8 cellular contexts compared by ENCODE assay signal in genomic region chr6:29875734-29876133, GRCh38. TPM values are rescaled to one million over a fixed set of nuclear protein-coding genes. Genes with fewer than 3 reads are reported as not detected.
DNase-seq lines count a peak whose midpoint lies in the region; ATAC-seq, FAIRE-seq and TF ChIP-seq lines count a peak whose summit lies in the region.
"Not testable (repeated sequence)": the region's sequence is repeated elsewhere in the genome, so short reads cannot be mapped to it uniquely, and the experiment has no call there.
"Had no signal": no experiment of that assay in that cellular context is flagged by ENCODE, and none has a peak within 500 bp of the region (broad histone marks: within the 10 kb centered on the region; RNA-seq: fewer than 3 reads in every experiment).

No MANE protein-coding gene starts in this region.

- ATAC-seq in K562: not testable (repeated sequence)

- not testable (repeated sequence) for H3K79me2 ChIP-seq in K562 (ENCODE audit: control insufficient read depth, insufficient read depth, low read length)

- H2AFZ ChIP-seq in K562 (ENCODE audit: low read depth, low read length): not testable (repeated sequence)

- intact Hi-C loops in K562 (cut with micrococcal nuclease): not testable (repeated sequence)

- not testable (repeated sequence) for H4K20me1 ChIP-seq in K562 (replicated peaks; ENCODE audit: control insufficient read depth, insufficient read depth, low read length)

- not testable (repeated sequence) for TF ChIP-seq CTCF in HEK293 (tag by site-specific recombination; IDR thresholded peaks at IDR 0.05); K562 (IDR thresholded peaks at IDR 0.05 in 2 of 3, conservative IDR thresholded peaks at IDR 0.05 in 1 of 3; ENCODE audit: insufficient read depth in 2 of 3, low read depth in 1 of 3, low read length in 3 of 3)

- not testable (repeated sequence) for H3K4me1 ChIP-seq in HEK293 (ENCODE audit: control insufficient read depth, insufficient read depth, low read length); K562 (replicated peaks in 1 of 2; ENCODE audit: control insufficient read depth in 2 of 2, insufficient read depth in 2 of 2, low read length in 2 of 2)

- TF ChIP-seq POLR2A in K562 (conservative IDR thresholded peaks at IDR 0.05): not testable (repeated sequence)

- not testable (repeated sequence) for H3K9me3 ChIP-seq in HEK293 (ENCODE audit: control insufficient read depth, insufficient read depth, low read depth, low read length); K562 (replicated peaks; ENCODE audit: control insufficient read depth, insufficient read depth, low read depth, low read length)

- not testable (repeated sequence) for TF ChIP-seq RAD21 in K562 (CRISPR knock-in tag; conservative IDR thresholded peaks at IDR 0.05 in 1 of 2, IDR thresholded peaks at IDR 0.05 in 1 of 2)

- H3K9ac ChIP-seq in K562 (ENCODE audit: insufficient read depth in 1 of 2, low read depth in 2 of 2, low read length in 2 of 2): not testable (repeated sequence)

- H3K36me3 ChIP-seq in HEK293 (ENCODE audit: control insufficient read depth in 2 of 2, insufficient read depth in 1 of 2, low read length in 2 of 2); K562 (ENCODE audit: control insufficient read depth, insufficient read depth, low read length): not testable (repeated sequence)

- BruUV-seq in K562 (replicated peaks; lab: Mats Ljungman, UMichigan): not testable (repeated sequence)

- CTCF ChIA-PET in HEK293 (lab: Yijun Ruan, JAX): interaction anchor here (0.6 to 0.7 kb wide), 3 partner anchors 23 to 223 kb away, joined by 3 read pairs; no protein-coding TSS in a partner anchor
- CTCF ChIA-PET in K562 (lab: Yijun Ruan, JAX; ENCODE audit: low intra/inter-chr PET ratio): not testable (repeated sequence)

- in situ Hi-C loops in K562 (cut with MboI): not testable (repeated sequence)

- not testable (repeated sequence) for H3K4me2 ChIP-seq in K562 (ENCODE audit: insufficient read depth, low read length)

- not testable (repeated sequence) for DNase-seq in K562 (ENCODE audit: extremely low read depth in 1 of 4, low spot score in 3 of 4)

- WGBS in K562 (ENCODE audit: insufficient coverage, low coverage, missing lambda C conversion rate): 4% methylated on average over 5 of the region's 6 CpGs

- H3K27ac ChIP-seq in HEK293 (ENCODE audit: extremely low read depth, low read depth, low read length); K562 (ENCODE audit: extremely low read depth, low read depth, low read length): not testable (repeated sequence)

- POLR2A ChIA-PET in HEK293 (lab: Yijun Ruan, JAX); K562 (lab: Yijun Ruan, JAX): not testable (repeated sequence)

- not testable (repeated sequence) for H3K4me3 ChIP-seq in HEK293 (ENCODE audit: low read depth, low read length); K562

- FAIRE-seq in K562 (lab: Jason Lieb, UNC): not testable (repeated sequence)

- H3K9me1 ChIP-seq in K562 (ENCODE audit: control insufficient read depth, insufficient read depth, low read length): not testable (repeated sequence)

- not testable (repeated sequence) for H3K27me3 ChIP-seq in K562 (ENCODE audit: control insufficient read depth in 2 of 2, insufficient read depth in 2 of 2, low read length in 2 of 2)

- not testable (repeated sequence) for TF ChIP-seq EP300 in K562 (IDR thresholded peaks at IDR 0.05; ENCODE audit: low read length)

TF ChIP-seq in HEK293, 187 proteins besides CTCF, POLR2A, EP300 and RAD21:
- TF ChIP-seq ZNF626 (tag by site-specific recombination; IDR thresholded peaks at IDR 0.05): peak; percentile 65; the same call in 1 of the 2 replicates

TF ChIP-seq in K562, 482 proteins besides CTCF, POLR2A, EP300 and RAD21:
- TF ChIP-seq TRIM28 (IDR thresholded peaks at IDR 0.05): peak; percentile 74; the same call in 1 of the 2 replicates

RNA-seq across cellular contexts. Expression of gene HLA-G, which starts 48.1 kb away (rescaled TPM):
- total RNA-seq in K562 (2011; cell fraction: chromatin; rRNA removed; ENCODE audit: low replicate concordance): not detected in 2 replicates
- total RNA-seq in K562 (2011; cell fraction: nucleolus; rRNA removed): not detected in 2 replicates
- not detected in 2 replicates for total RNA-seq in K562 (2011; cell fraction: nucleoplasm; rRNA removed)
- total RNA-seq in K562 (2014; rRNA removed) (not detected in 2 replicates), K562 (2014; rRNA removed; fragmentation: Illumina TruSeq; extraction: Trizol) (not detected in 2 replicates), K562 (2015; rRNA removed; fragmentation: Illumina TruSeq; extraction: Trizol) (not detected in 2 replicates), K562 (2021) (not detected in 2 replicates)
- polyA plus RNA-seq in K562 (2011; rRNA removed) (not detected in 2 replicates), K562 (2014; fragmentation: Illumina TruSeq; extraction: Trizol) (not detected in 2 replicates), K562 (2014; fragmentation: Nextera tagmentation; extraction: Ambion mirVana) (not detected), K562 (2014; rRNA removed) (0.13 TPM in 1 of 2 replicates, not detected in the other)
- polyA plus RNA-seq in K562 (2011; cell fraction: cytosol; rRNA removed): not detected in 2 replicates
- polyA plus RNA-seq in K562 (2011; cell fraction: nucleus; rRNA removed): not detected in 2 replicates
- polyA plus RNA-seq in K562 (2012): not detected in 2 replicates
- not detected in 2 replicates for polyA minus RNA-seq in K562 (2011; rRNA and poly(A)+ RNA removed)
- not detected in 2 replicates for polyA minus RNA-seq in K562 (2011; cell fraction: cytosol; rRNA and poly(A)+ RNA removed)
- polyA minus RNA-seq in K562 (2011; cell fraction: nucleus; rRNA and poly(A)+ RNA removed): not detected in 2 replicates
- total RNA-seq: A172, A673, Caco-2, Daoy had no signal
- polyA plus RNA-seq: AG04450, BJ had no signal
